ENCODE assay signal across 8 cellular contexts in genomic region chr6:34235605-34236422, GRCh38. TPM values are rescaled to one million over a fixed set of nuclear protein-coding genes. Genes with fewer than 3 reads are reported as not detected.
A peak's percentile ranks its signal among the peaks of the same experiment; 100 is the strongest.
DNase-seq lines count a peak whose midpoint lies in the region; ATAC-seq and TF ChIP-seq lines count a peak whose summit lies in the region.

No MANE protein-coding gene starts in this region.

- CTCF ChIA-PET in activated CD4-positive, alpha-beta memory T cell treated with anti-CD3 and anti-CD28 coated beads for 36 hours (lab: Charles Lee): interaction anchor here (1.3 to 1.8 kb wide), 3 partner anchors 12 to 53 kb away, joined by 6 to 15 read pairs (median 13); partner anchors contain the start of gene SMIM29

- H3K4me1 ChIP-seq in HUES48 (ENCODE audit: control insufficient read depth, insufficient read depth, low read length): peaks cover 30% of the 10 kb centered on the region

- no peaks in the 10 kb centered on the region for H3K9me3 Mint-ChIP-seq in activated CD4-positive, alpha-beta memory T cell treated with anti-CD3 and anti-CD28 coated beads for 36 hours
- no peaks in the 10 kb centered on the region for H3K9me3 Mint-ChIP-seq in mesothelial cell of epicardium

- peak overlapping the region; percentile 77 for H3K4me3 ChIP-seq in HUES48 (ENCODE audit: low read depth, low read length)

- H3K27me3 Mint-ChIP-seq in activated CD4-positive, alpha-beta memory T cell treated with anti-CD3 and anti-CD28 coated beads for 36 hours: no peaks in the 10 kb centered on the region
- H3K27me3 Mint-ChIP-seq in mesothelial cell of epicardium (ENCODE audit: low read depth): no peaks in the 10 kb centered on the region

- H3K4me1 Mint-ChIP-seq in activated CD4-positive, alpha-beta memory T cell treated with anti-CD3 and anti-CD28 coated beads for 36 hours (ENCODE audit: low read depth): peaks cover 35% of the 10 kb centered on the region
- peaks cover 22% of the 10 kb centered on the region for H3K4me1 Mint-ChIP-seq in mesothelial cell of epicardium

- peaks cover 27% of the 10 kb centered on the region for H3K36me3 ChIP-seq in HUES48 (ENCODE audit: control insufficient read depth, insufficient read depth, low read length)

- H3K9ac ChIP-seq in HUES48 (ENCODE audit: low read depth, low read length): peak overlapping the region; percentile 99

- peak overlapping the region; percentile 83 for H3K4me3 Mint-ChIP-seq in activated CD4-positive, alpha-beta memory T cell treated with anti-CD3 and anti-CD28 coated beads for 36 hours
- H3K4me3 Mint-ChIP-seq in mesothelial cell of epicardium: peak overlapping the region; percentile 71

- H3K36me3 Mint-ChIP-seq in activated CD4-positive, alpha-beta memory T cell treated with anti-CD3 and anti-CD28 coated beads for 36 hours: peaks cover 25% of the 10 kb centered on the region
- no peaks in the 10 kb centered on the region for H3K36me3 Mint-ChIP-seq in mesothelial cell of epicardium

- no peaks in the 10 kb centered on the region for H3K27me3 ChIP-seq in HUES48 (ENCODE audit: control insufficient read depth, insufficient read depth, low read length)

- ATAC-seq in HG03520 (IDR thresholded peaks at IDR 0.05; ENCODE audit: unreplicated experiment): no peak

- no peak for TF ChIP-seq CTCF in mesothelial cell of epicardium (IDR thresholded peaks at IDR 0.05; ENCODE audit: unreplicated experiment)

- intact Hi-C loops in activated CD4-positive, alpha-beta memory T cell treated with anti-CD3 and anti-CD28 coated beads for 36 hours (cut with micrococcal nuclease): loop anchor here (1.0 to 10.0 kb wide), 7 partner anchors 8 to 1889 kb away; partner anchors contain the start of genes BRD2, PHF1, SMIM29 and SNRPC

- H3K27ac Mint-ChIP-seq in activated CD4-positive, alpha-beta memory T cell treated with anti-CD3 and anti-CD28 coated beads for 36 hours: peak overlapping the region; percentile 93
- H3K27ac Mint-ChIP-seq in mesothelial cell of epicardium: peak overlapping the region; percentile 96

- peak overlapping the region; percentile 100 for H3K27ac ChIP-seq in HUES48 (ENCODE audit: low read depth, low read length)

- H3K9me3 ChIP-seq in HUES48 (ENCODE audit: control insufficient read depth, insufficient read depth, low read length): no peaks in the 10 kb centered on the region

- POLR2A ChIA-PET in activated CD4-positive, alpha-beta memory T cell treated with anti-CD3 and anti-CD28 coated beads for 36 hours (lab: Charles Lee): interaction anchor here (1.2 to 1.9 kb wide), 11 partner anchors 8 to 653 kb away, joined by 3 to 29 read pairs (median 6); partner anchors contain the start of genes ANKS1A, RPS10 and SMIM29

- DNase-seq in NCI-H1436 (lab: John Stamatoyannopoulos, UW): peak; percentile 32
- no peak for DNase-seq in NCI-H1436 treated with DMSO at 0.1 percent for 48 hours (lab: John Stamatoyannopoulos, UW)
- peak; percentile 81 for DNase-seq in activated CD4-positive, alpha-beta memory T cell treated with anti-CD3 and anti-CD28 coated beads for 36 hours
- peak; percentile 67 for DNase-seq in ecto neural progenitor cell (ENCODE audit: low spot score)
- peak; percentile 69 to 80 for DNase-seq in mesothelial cell of epicardium (ENCODE audit: low spot score in 2 of 2, unreplicated experiment in 2 of 2)
- peak; percentile 67 for DNase-seq in stimulated activated naive CD4-positive, alpha-beta T cell treated with Interleukin-2 at 50 U/mL for 16 hours (lab: John Stamatoyannopoulos, UW)

RNA-seq across cellular contexts. Expression of gene HMGA1, which starts 0.9 kb away (rescaled TPM):
- total RNA-seq in activated CD4-positive, alpha-beta memory T cell treated with anti-CD3 and anti-CD28 coated beads for 36 hours: 100 to 1,000 TPM; 422 to 429 TPM
- 213 to 222 TPM (median 216 TPM) in 3 replicates for total RNA-seq in mesothelial cell of epicardium

RNA-seq across cellular contexts. Expression of gene SMIM29, which starts 13.0 kb away (rescaled TPM):
- 10 to 100 TPM; 22.4 to 25.2 TPM for total RNA-seq in activated CD4-positive, alpha-beta memory T cell treated with anti-CD3 and anti-CD28 coated beads for 36 hours
- total RNA-seq in mesothelial cell of epicardium: 8.4 to 8.9 TPM (median 8.6 TPM) in 3 replicates
